ENCODE assay signal across 8 cellular contexts in genomic region chr10:5808783-5809392, GRCh38. TPM values are rescaled to one million over a fixed set of nuclear protein-coding genes. Genes with fewer than 3 reads are reported as not detected.
A peak's percentile ranks its signal among the peaks of the same experiment; 100 is the strongest.
DNase-seq lines count a peak whose midpoint lies in the region; ATAC-seq and TF ChIP-seq lines count a peak whose summit lies in the region.
"Not testable (repeated sequence)": the region's sequence is repeated elsewhere in the genome, so short reads cannot be mapped to it uniquely, and the experiment has no call there.

No MANE protein-coding gene starts in this region.

- not testable (repeated sequence) for H3F3A ChIP-seq in neural cell (ENCODE audit: insufficient read depth, low read length, poor library complexity, severe bottlenecking)

- H2AFZ ChIP-seq in neural cell (ENCODE audit: low read depth, low read length), result not testable (repeated sequence)

- not testable (repeated sequence) for DNase-seq in CD4-positive, CD25-positive, alpha-beta regulatory T cell; activated T-cell treated with anti-CD3 and anti-CD28 coated beads, Interleukin-2, amount 50 U/mL, for 72 hours; central memory CD8-positive, alpha-beta T cell (ENCODE audit: low spot score in 2 of 2); immature natural killer cell; stimulated activated naive CD8-positive, alpha-beta T cell treated with anti-CD3 and anti-CD28 coated beads, Interleukin-15, amount 100 ng/mL, for 72 hours

- peak overlapping the region; percentile 87 for H3K4me2 ChIP-seq in neural cell (ENCODE audit: low read length)

- peaks cover 20% of the 10 kb centered on the region for H3K36me3 ChIP-seq in CD4-positive, CD25-positive, alpha-beta regulatory T cell (ENCODE audit: control insufficient read depth, insufficient read depth, low read length)
- not testable (repeated sequence) for H3K36me3 ChIP-seq in neural cell (ENCODE audit: insufficient read depth, low read length)

- H3K36me3 Mint-ChIP-seq in CD4-positive, CD25-positive, alpha-beta regulatory T cell, result peaks cover 19% of the 10 kb centered on the region
- not testable (repeated sequence) for H3K36me3 Mint-ChIP-seq in IgD-negative memory B cell, immature natural killer cell
- H3K36me3 Mint-ChIP-seq in T-helper 1 cell treated with Interleukin-12 subunit alpha and Interleukin-12 subunit beta and Interleukin-4 antibody, amounts not matched to agents 30 μg/mL and 1 μg/mL, for 36 hours (ENCODE audit: low read depth), result peaks cover 26% of the 10 kb centered on the region
- peaks cover 9 to 21% of the 10 kb centered on the region in 2 donors for H3K36me3 Mint-ChIP-seq in activated T-cell treated with anti-CD3 and anti-CD28 coated beads, Interleukin-2, amount 50 U/mL, for 72 hours (ENCODE audit: insufficient read depth in 2 of 2)
- peaks cover 25% of the 10 kb centered on the region for H3K36me3 Mint-ChIP-seq in central memory CD8-positive, alpha-beta T cell (ENCODE audit: insufficient read depth)

- H3K27me3 Mint-ChIP-seq in CD4-positive, CD25-positive, alpha-beta regulatory T cell; IgD-negative memory B cell; T-helper 1 cell treated with Interleukin-12 subunit alpha and Interleukin-12 subunit beta and Interleukin-4 antibody, amounts not matched to agents 30 μg/mL and 1 μg/mL, for 36 hours (ENCODE audit: low read depth); activated T-cell treated with anti-CD3 and anti-CD28 coated beads, Interleukin-2, amount 50 U/mL, for 72 hours (ENCODE audit: low read depth); central memory CD8-positive, alpha-beta T cell; immature natural killer cell (ENCODE audit: low read depth in 3 of 3); stimulated activated naive CD8-positive, alpha-beta T cell treated with anti-CD3 and anti-CD28 coated beads, Interleukin-15, amount 100 ng/mL, for 72 hours: not testable (repeated sequence)

- not testable (repeated sequence) for ATAC-seq in CD4-positive, CD25-positive, alpha-beta regulatory T cell (ENCODE audit: low read depth in 2 of 2); activated T-cell treated with anti-CD3 and anti-CD28 coated beads, Interleukin-2, amount 50 U/mL, for 72 hours (replicated peaks in 1 of 2); central memory CD8-positive, alpha-beta T cell (replicated peaks; ENCODE audit: extremely low read depth, poor library complexity, severe bottlenecking); stimulated activated naive CD8-positive, alpha-beta T cell treated with anti-CD3 and anti-CD28 coated beads, Interleukin-15, amount 100 ng/mL, for 72 hours

- H3K9ac ChIP-seq in neural cell (ENCODE audit: low read length), result not testable (repeated sequence)

- not testable (repeated sequence) for TF ChIP-seq EP300 in neural cell (conservative IDR thresholded peaks at IDR 0.05; ENCODE audit: poor library complexity, severe bottlenecking)

- TF ChIP-seq CTCF in neural cell (IDR thresholded peaks at IDR 0.05; ENCODE audit: poor library complexity, severe bottlenecking), result not testable (repeated sequence)

- H3K4me1 ChIP-seq in CD4-positive, CD25-positive, alpha-beta regulatory T cell (ENCODE audit: control insufficient read depth, insufficient read depth, low read length, poor library complexity, severe bottlenecking), result peaks cover 69% of the 10 kb centered on the region

- not testable (repeated sequence) for H3K9me2 ChIP-seq in neural cell (ENCODE audit: insufficient read depth, low read length)

- peak overlapping the region; percentile 95 for H3K4me3 ChIP-seq in CD4-positive, CD25-positive, alpha-beta regulatory T cell (ENCODE audit: low read depth, low read length)
- peak overlapping the region; percentile 97 for H3K4me3 ChIP-seq in neural cell (ENCODE audit: low read length)

- H3K9me3 Mint-ChIP-seq in CD4-positive, CD25-positive, alpha-beta regulatory T cell; IgD-negative memory B cell; T-helper 1 cell treated with Interleukin-12 subunit alpha and Interleukin-12 subunit beta and Interleukin-4 antibody, amounts not matched to agents 30 μg/mL and 1 μg/mL, for 36 hours; activated T-cell treated with anti-CD3 and anti-CD28 coated beads, Interleukin-2, amount 50 U/mL, for 72 hours; central memory CD8-positive, alpha-beta T cell; immature natural killer cell; stimulated activated naive CD8-positive, alpha-beta T cell treated with anti-CD3 and anti-CD28 coated beads, Interleukin-15, amount 100 ng/mL, for 72 hours: not testable (repeated sequence)

- not testable (repeated sequence) for H3K9me3 ChIP-seq in CD4-positive, CD25-positive, alpha-beta regulatory T cell (ENCODE audit: control insufficient read depth in 2 of 2, low read length in 2 of 2); neural cell (ENCODE audit: low read length)

- H3K4me3 Mint-ChIP-seq in CD4-positive, CD25-positive, alpha-beta regulatory T cell, result peak overlapping the region; percentile 89 to 99 (median 94)
- H3K4me3 Mint-ChIP-seq in IgD-negative memory B cell, result peak overlapping the region; percentile 16 to 99 (median 98)
- peak overlapping the region; percentile 72 for H3K4me3 Mint-ChIP-seq in T-helper 1 cell treated with Interleukin-12 subunit alpha and Interleukin-12 subunit beta and Interleukin-4 antibody, amounts not matched to agents 30 μg/mL and 1 μg/mL, for 36 hours
- peak overlapping the region; percentile 91 to 92 for H3K4me3 Mint-ChIP-seq in activated T-cell treated with anti-CD3 and anti-CD28 coated beads, Interleukin-2, amount 50 U/mL, for 72 hours
- peak overlapping the region; percentile 91 for H3K4me3 Mint-ChIP-seq in central memory CD8-positive, alpha-beta T cell
- H3K4me3 Mint-ChIP-seq in immature natural killer cell, result peak overlapping the region in 3 of 5 donors; percentile 42 to 92 (median 86)
- peak overlapping the region; percentile 27 to 95 for H3K4me3 Mint-ChIP-seq in stimulated activated naive CD8-positive, alpha-beta T cell treated with anti-CD3 and anti-CD28 coated beads, Interleukin-15, amount 100 ng/mL, for 72 hours

- not testable (repeated sequence) for H3K27me3 ChIP-seq in CD4-positive, CD25-positive, alpha-beta regulatory T cell (ENCODE audit: control insufficient read depth, insufficient read depth, low read length); neural cell (ENCODE audit: insufficient read depth, low read depth, low read length)

- H3K79me2 ChIP-seq in neural cell (replicated peaks; ENCODE audit: insufficient read depth, low read length), result peaks cover 88% of the 10 kb centered on the region

- not testable (repeated sequence) for TF ChIP-seq RAD21 in neural cell (conservative IDR thresholded peaks at IDR 0.05)

- peaks cover 40 to 74% (median 55%) of the 10 kb centered on the region in 4 donors for H3K4me1 Mint-ChIP-seq in CD4-positive, CD25-positive, alpha-beta regulatory T cell
- H3K4me1 Mint-ChIP-seq in IgD-negative memory B cell, result peaks cover 58 to 61% (median 58%) of the 10 kb centered on the region in 3 donors
- peaks cover 36% of the 10 kb centered on the region for H3K4me1 Mint-ChIP-seq in T-helper 1 cell treated with Interleukin-12 subunit alpha and Interleukin-12 subunit beta and Interleukin-4 antibody, amounts not matched to agents 30 μg/mL and 1 μg/mL, for 36 hours (ENCODE audit: low read depth)
- H3K4me1 Mint-ChIP-seq in activated T-cell treated with anti-CD3 and anti-CD28 coated beads, Interleukin-2, amount 50 U/mL, for 72 hours (ENCODE audit: low read depth), result peaks cover 75% of the 10 kb centered on the region
- H3K4me1 Mint-ChIP-seq in central memory CD8-positive, alpha-beta T cell, result peaks cover 63% of the 10 kb centered on the region
- H3K4me1 Mint-ChIP-seq in immature natural killer cell, result peaks cover 66 to 79% of the 10 kb centered on the region in 2 donors
- H3K4me1 Mint-ChIP-seq in stimulated activated naive CD8-positive, alpha-beta T cell treated with anti-CD3 and anti-CD28 coated beads, Interleukin-15, amount 100 ng/mL, for 72 hours, result peaks cover 54% of the 10 kb centered on the region

- H4K20me1 ChIP-seq in neural cell (ENCODE audit: insufficient read depth), result not testable (repeated sequence)

- peak overlapping the region; percentile 70 to 97 (median 89) for H3K27ac Mint-ChIP-seq in CD4-positive, CD25-positive, alpha-beta regulatory T cell
- H3K27ac Mint-ChIP-seq in IgD-negative memory B cell (peak overlapping the region; percentile 47 to 95 (median 88)), immature natural killer cell (peak overlapping the region; percentile 76 to 95 (median 92))
- H3K27ac Mint-ChIP-seq in T-helper 1 cell treated with Interleukin-12 subunit alpha and Interleukin-12 subunit beta and Interleukin-4 antibody, amounts not matched to agents 30 μg/mL and 1 μg/mL, for 36 hours, result peak overlapping the region; percentile 77
- H3K27ac Mint-ChIP-seq in activated T-cell treated with anti-CD3 and anti-CD28 coated beads, Interleukin-2, amount 50 U/mL, for 72 hours, result peak overlapping the region; percentile 92
- peak overlapping the region; percentile 89 for H3K27ac Mint-ChIP-seq in central memory CD8-positive, alpha-beta T cell (ENCODE audit: low read depth)
- H3K27ac Mint-ChIP-seq in stimulated activated naive CD8-positive, alpha-beta T cell treated with anti-CD3 and anti-CD28 coated beads, Interleukin-15, amount 100 ng/mL, for 72 hours, result peak overlapping the region in 1 of 2 donors; percentile 17

- peak overlapping the region; percentile 97 for H3K27ac ChIP-seq in CD4-positive, CD25-positive, alpha-beta regulatory T cell (ENCODE audit: insufficient read depth, low read length, poor library complexity, severe bottlenecking)
- H3K27ac ChIP-seq in neural cell (ENCODE audit: low read length), result not testable (repeated sequence)

RNA-seq across cellular contexts. Expression of gene GDI2, which starts 4.3 kb away (rescaled TPM):
- total RNA-seq in CD4-positive, CD25-positive, alpha-beta regulatory T cell, result 114 TPM
- 100 to 1,000 TPM; 197 to 250 (median 243) TPM for polyA plus RNA-seq in CD4-positive, CD25-positive, alpha-beta regulatory T cell
- polyA plus RNA-seq in IgD-negative memory B cell (248 TPM), immature natural killer cell (100 to 1,000 TPM; 181 to 290 (median 199) TPM), neural cell (318 and 352 TPM in 2 replicates)
- 100 to 1,000 TPM; 275 to 309 TPM for total RNA-seq in activated T-cell treated with anti-CD3 and anti-CD28 coated beads, Interleukin-2, amount 50 U/mL, for 72 hours
- 516 and 517 TPM in 2 replicates for polyA minus RNA-seq in neural cell
